Comparison of ENCODE assay signal across 12 cellular contexts in the genomic region with DNA sequence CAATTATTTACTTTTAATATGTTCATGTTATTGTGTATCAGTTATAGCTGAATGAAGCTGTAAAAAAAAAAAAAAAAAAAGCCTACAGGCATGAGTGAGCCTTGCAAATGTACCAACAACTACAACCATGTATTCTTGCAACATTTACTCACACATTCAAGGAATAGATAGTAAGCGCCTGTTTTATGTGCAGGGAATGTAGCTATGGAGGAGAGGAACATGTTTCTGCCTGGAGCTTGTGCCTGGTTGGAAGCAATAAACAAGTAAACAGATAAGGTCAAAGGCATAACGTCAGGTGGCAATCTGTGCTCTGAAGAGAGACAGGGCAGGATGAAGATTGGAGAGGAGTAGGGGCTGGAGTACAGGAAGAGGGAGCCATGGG.
DNase-seq lines count a peak whose midpoint lies in the region; ATAC-seq, FAIRE-seq and TF ChIP-seq lines count a peak whose summit lies in the region.
"Had no signal": no experiment of that assay in that cellular context is flagged by ENCODE, and none has a peak within 500 bp of the region (broad histone marks: within the 10 kb centered on the region; RNA-seq: fewer than 3 reads in every experiment).

No MANE protein-coding gene starts in this region.

- POLR2A ChIA-PET in IMR-90 (lab: Charles Lee; ENCODE audit: unreplicated experiment) (no interaction called here), PC-3 (lab: Charles Lee; ENCODE audit: unreplicated experiment) (no interaction called here)

- no peak overlapping the region; the same call in 1 of the 2 replicates for H3K4ac ChIP-seq in IMR-90 (ENCODE audit: low read depth, low read length)

- dilution Hi-C loops in IMR-90 (cut with HindIII; ENCODE audit: low sequenced_read_pairs, unreplicated experiment): no loop called here

- peaks cover 0 to 16% of the 10 kb centered on the region in 2 experiments; a peak in 1 of 4 replicates for H3K79me1 ChIP-seq in IMR-90 (ENCODE audit: low read depth in 1 of 2, low read length in 2 of 2)

- DNase-seq in IMR-90 (no peak), bronchial epithelial cell (ENCODE audit: low read depth) (no peak), osteoblast (ENCODE audit: insufficient read length, low spot score, missing footprints) (peak; percentile 59), adrenal gland (no peak), hepatic stellate cell (ENCODE audit: low spot score) (no peak), PC-3 (no peak)
- DNase-seq: Caco-2, DND-41, GDM1, GOT3, H9 had no signal

- no peak overlapping the region for H3K56ac ChIP-seq in IMR-90 (ENCODE audit: extremely low read depth, insufficient read depth, low read length)

- H3K9me1 ChIP-seq in IMR-90 (ENCODE audit: insufficient read depth, low read length): peaks cover 15% of the 10 kb centered on the region; the same call in 1 of the 2 replicates

- ATAC-seq in IMR-90 (ENCODE audit: low read depth) (no peak), PC-3 (no peak)

- no CpG with 5 or more reads among the region's 2 CpGs for WGBS in IMR-90 (ENCODE audit: extremely low coverage in 2 of 2, insufficient read length in 1 of 2), 2 experiments
- WGBS in adrenal gland, 4 donors: 85 to 94% (median 92%) methylated on average over 2 of the region's 2 CpGs

- H4K8ac ChIP-seq in IMR-90 (ENCODE audit: low read depth in 2 of 2, low read length in 2 of 2): no peak overlapping the region

- no peak overlapping the region for H2BK120ac ChIP-seq in IMR-90 (ENCODE audit: low read depth, low read length)

- no peaks in the 10 kb centered on the region for H3F3A ChIP-seq in PC-3 (ENCODE audit: low read length, unreplicated experiment)

- H3K9me3 ChIP-seq in IMR-90 (ENCODE audit: control insufficient read depth, insufficient read depth, low read length) (no peaks in the 10 kb centered on the region), osteoblast (ENCODE audit: low read depth, low read length) (no peaks in the 10 kb centered on the region), adrenal gland (replicated peaks in 1 of 3) (no peaks in the 10 kb centered on the region), PC-3 (ENCODE audit: low read length) (no peaks in the 10 kb centered on the region)
- H3K9me3 ChIP-seq: Caco-2 had no signal

- CTCF ChIA-PET in IMR-90 (lab: Yijun Ruan, JAX): interaction anchor here (1.1 kb wide), 1 partner anchor 33 kb away, joined by 3 read pairs; no protein-coding TSS in a partner anchor
- CTCF ChIA-PET in PC-3 (lab: Charles Lee): interaction anchor here (0.6 kb wide), 1 partner anchor 30 kb away, joined by 5 read pairs; no protein-coding TSS in a partner anchor

- H2AK9ac ChIP-seq in IMR-90 (replicated peaks; ENCODE audit: low read depth, low read length, poor library complexity): no peak overlapping the region

- H3K27ac ChIP-seq in IMR-90 (ENCODE audit: insufficient read depth, low read length) (no peak overlapping the region), osteoblast (ENCODE audit: low read depth, low read length) (no peak overlapping the region), adrenal gland (no peak overlapping the region), PC-3 (ENCODE audit: low read length) (no peak overlapping the region)

- H2AFZ ChIP-seq in IMR-90 (replicated peaks; ENCODE audit: low read length, poor library complexity) (no peak overlapping the region), osteoblast (ENCODE audit: low read length) (no peak overlapping the region), PC-3 (ENCODE audit: low read length) (no peak overlapping the region)

- in situ Hi-C loops in IMR-90 (cut with MboI; ENCODE audit: low sequenced_read_pairs): no loop called here

- H4K20me1 ChIP-seq in IMR-90 (ENCODE audit: insufficient read depth, low read length) (peaks cover 33% of the 10 kb centered on the region), osteoblast (ENCODE audit: insufficient read depth, low read length) (peaks cover 12% of the 10 kb centered on the region), PC-3 (ENCODE audit: low read length) (no peaks in the 10 kb centered on the region)

- no peak overlapping the region for H3K4me3 ChIP-seq in IMR-90 (ENCODE audit: insufficient read depth, low read depth, low read length)
- no peak overlapping the region for H3K4me3 ChIP-seq in bronchial epithelial cell (ENCODE audit: low read depth, low read length)
- H3K4me3 ChIP-seq in osteoblast (ENCODE audit: insufficient read depth, low read length): no peak overlapping the region
- no peak overlapping the region for H3K4me3 ChIP-seq in adrenal gland
- no peak overlapping the region for H3K4me3 ChIP-seq in PC-3 (ENCODE audit: low read length)

- no peak for TF ChIP-seq CTCF in IMR-90 (conservative IDR thresholded peaks at IDR 0.05; ENCODE audit: low read depth, low read length)
- no peak for TF ChIP-seq CTCF in bronchial epithelial cell (IDR thresholded peaks at IDR 0.05; ENCODE audit: insufficient read depth, low read length, severe bottlenecking)
- TF ChIP-seq CTCF in osteoblast (IDR thresholded peaks at IDR 0.05; ENCODE audit: extremely low read depth, low read depth, low read length): no peak
- no peak for TF ChIP-seq CTCF in adrenal gland (IDR thresholded peaks at IDR 0.05)
- TF ChIP-seq CTCF in PC-3 (conservative IDR thresholded peaks at IDR 0.05; ENCODE audit: low read depth, low read length): no peak

- H4K91ac ChIP-seq in IMR-90 (ENCODE audit: insufficient read depth, low read depth, low read length): no peak overlapping the region

- BruUV-seq in IMR-90 (replicated peaks; lab: Mats Ljungman, UMichigan) (no TSS peak), PC-3 (replicated peaks; lab: Mats Ljungman, UMichigan) (no TSS peak)

- H3K23ac ChIP-seq in IMR-90 (ENCODE audit: low read depth, low read length): peak overlapping the region; percentile 55; the same call in 1 of the 2 replicates

- no peak overlapping the region for H3K9ac ChIP-seq in IMR-90 (ENCODE audit: low read depth, low read length)
- H3K9ac ChIP-seq in PC-3 (ENCODE audit: low read length): no peak overlapping the region

- no peak overlapping the region for H3K14ac ChIP-seq in IMR-90 (replicated peaks; ENCODE audit: low read depth, low read length)

- H3K36me3 ChIP-seq in IMR-90 (ENCODE audit: control insufficient read depth, insufficient read depth, low read length) (peaks cover 4% of the 10 kb centered on the region), bronchial epithelial cell (ENCODE audit: control insufficient read depth, insufficient read depth, low read length) (no peaks in the 10 kb centered on the region), osteoblast (ENCODE audit: insufficient read depth, low read length) (no peaks in the 10 kb centered on the region), adrenal gland (replicated peaks in 1 of 2) (peaks cover 0 to 6% of the 10 kb centered on the region in 2 donors), PC-3 (ENCODE audit: low read depth, low read length) (no peaks in the 10 kb centered on the region)

- H2BK15ac ChIP-seq in IMR-90 (ENCODE audit: low read depth, low read length): no peak overlapping the region

- H3K4me1 ChIP-seq in IMR-90 (ENCODE audit: control insufficient read depth, insufficient read depth, low read length): peaks cover 24% of the 10 kb centered on the region
- H3K4me1 ChIP-seq in osteoblast (ENCODE audit: insufficient read depth, low read length): peaks cover 12% of the 10 kb centered on the region
- peaks cover 0 to 12% of the 10 kb centered on the region in 2 donors for H3K4me1 ChIP-seq in adrenal gland (replicated peaks in 1 of 2)
- H3K4me1 ChIP-seq in PC-3 (ENCODE audit: insufficient read depth, low read length): no peaks in the 10 kb centered on the region

- no peak overlapping the region for H2AK5ac ChIP-seq in IMR-90 (ENCODE audit: low read depth, low read length)

- no peak overlapping the region for H3K4me2 ChIP-seq in IMR-90 (ENCODE audit: low read depth, low read length)
- no peak overlapping the region for H3K4me2 ChIP-seq in osteoblast (ENCODE audit: insufficient read depth, low read length)
- H3K4me2 ChIP-seq in PC-3 (ENCODE audit: low read length): no peak overlapping the region

- no peak overlapping the region; the same call in 1 of the 2 replicates for H2BK20ac ChIP-seq in IMR-90 (ENCODE audit: low read depth, low read length)

- H3K79me2 ChIP-seq in osteoblast (ENCODE audit: insufficient read depth, low read length) (no peaks in the 10 kb centered on the region), PC-3 (ENCODE audit: low read length) (no peaks in the 10 kb centered on the region)

- TF ChIP-seq POLR2A in IMR-90 (IDR thresholded peaks at IDR 0.05; ENCODE audit: low read depth, low read length) (no peak), adrenal gland (IDR thresholded peaks at IDR 0.05) (no peak)

- H2BK5ac ChIP-seq in IMR-90 (ENCODE audit: low read depth, low read length, poor library complexity, severe bottlenecking): no peak overlapping the region

- intact Hi-C loops in IMR-90 (cut with micrococcal nuclease): no loop called here
- intact Hi-C loops in adrenal gland (cut with DNase I): no loop called here
- intact Hi-C loops in PC-3 (cut with micrococcal nuclease): no loop called here

- no peak for TF ChIP-seq RAD21 in IMR-90 (IDR thresholded peaks at IDR 0.05; ENCODE audit: low read length)

- H3K9me2 ChIP-seq in PC-3 (replicated peaks; ENCODE audit: low read length): no peaks in the 10 kb centered on the region

- no peak overlapping the region for H4K5ac ChIP-seq in IMR-90 (ENCODE audit: low read depth, low read length)

- FAIRE-seq in bronchial epithelial cell (lab: Jason Lieb, UNC): peak; percentile 43
- FAIRE-seq: GM19239 had no signal

- no peak overlapping the region for H3K18ac ChIP-seq in IMR-90 (ENCODE audit: low read depth, low read length)

- H3K27me3 ChIP-seq in IMR-90 (ENCODE audit: control insufficient read depth, insufficient read depth, low read length) (no peaks in the 10 kb centered on the region), bronchial epithelial cell (ENCODE audit: control insufficient read depth, insufficient read depth, low read length) (no peaks in the 10 kb centered on the region), osteoblast (ENCODE audit: insufficient read depth, low read length) (no peaks in the 10 kb centered on the region), adrenal gland (no peaks in the 10 kb centered on the region), PC-3 (ENCODE audit: low read length) (no peaks in the 10 kb centered on the region)

TF ChIP-seq in IMR-90, 13 proteins besides CTCF, POLR2A, EP300 and RAD21:
- TF ChIP-seq MAZ (IDR thresholded peaks at IDR 0.05; ENCODE audit: borderline replicate concordance, low read depth, low read length) (no peak), SMC3 (IDR thresholded peaks at IDR 0.05; ENCODE audit: low read depth, low read length) (no peak), RCOR1 (IDR thresholded peaks at IDR 0.05; ENCODE audit: insufficient replicate concordance, low read length) (no peak)
TF ChIP-seq in IMR-90: peak in this region for 0.
